15 cellular contexts compared by ENCODE assay signal in genomic region chr15:29476503-29477080, GRCh38.
DNase-seq lines count a peak whose midpoint lies in the region; ATAC-seq and TF ChIP-seq lines count a peak whose summit lies in the region.
"Had no signal": no experiment of that assay in that cellular context is flagged by ENCODE, and none has a peak within 500 bp of the region (broad histone marks: within the 10 kb centered on the region; RNA-seq: fewer than 3 reads in every experiment).

No MANE protein-coding gene starts in this region.

- H3K27ac Mint-ChIP-seq in neural crest cell (ENCODE audit: unreplicated experiment), result peak overlapping the region; percentile 14
- H3K27ac Mint-ChIP-seq: CD4-positive, alpha-beta memory T cell had no signal

- TF ChIP-seq CTCF in GM20000 (IDR thresholded peaks at IDR 0.05; ENCODE audit: extremely low read depth, missing control alignments) (no peak), neural crest cell (conservative IDR thresholded peaks at IDR 0.05) (no peak)

- no peaks in the 10 kb centered on the region for H3K36me3 Mint-ChIP-seq in neural crest cell (ENCODE audit: low read depth)
- H3K36me3 Mint-ChIP-seq: CD4-positive, alpha-beta memory T cell had no signal

- H3K4me1 Mint-ChIP-seq in neural crest cell, result no peaks in the 10 kb centered on the region
- H3K4me1 Mint-ChIP-seq: CD4-positive, alpha-beta memory T cell had no signal

- H3K9me3 Mint-ChIP-seq in neural crest cell, result no peaks in the 10 kb centered on the region

- no peaks in the 10 kb centered on the region for H3K27me3 Mint-ChIP-seq in neural crest cell (ENCODE audit: low read depth)
- H3K27me3 Mint-ChIP-seq: CD4-positive, alpha-beta memory T cell had no signal

- no peak for ATAC-seq in HG02970 (IDR thresholded peaks at IDR 0.05; ENCODE audit: low FRiP score, unreplicated experiment)
- ATAC-seq: A549, HCT116 had no signal

- DNase-seq in GM20000 (ENCODE audit: low spot score), result peak; percentile 2
- DNase-seq in NCI-H2029 treated with DMSO at 0.1 percent for 48 hours (lab: John Stamatoyannopoulos, UW), result peak; percentile 10
- DNase-seq in NCI-H510A treated with DMSO at 0.1 percent for 48 hours (lab: John Stamatoyannopoulos, UW), result peak; percentile 60
- DNase-seq in neural crest cell (ENCODE audit: low read depth, low spot score), result no peak
- DNase-seq in foreskin melanocyte, result no peak
- DNase-seq in occipital lobe (lab: John Stamatoyannopoulos, UW), result no peak
- DNase-seq: BE2C; CD4-positive, alpha-beta memory T cell; DND-41; GF-D8; IMR-90; KBM-7 had no signal

- no peak overlapping the region for H3K4me3 Mint-ChIP-seq in neural crest cell
- H3K4me3 Mint-ChIP-seq: CD4-positive, alpha-beta memory T cell had no signal

Comparison
In these comparisons a context has a peak if more than half of its experiments do, and no peak if none do; other contexts are left out.
1. DNase-seq: peak in GM20000 (single experiment), NCI-H2029 treated with DMSO at 0.1 percent for 48 hours (single experiment) and NCI-H510A treated with DMSO at 0.1 percent for 48 hours (single experiment); none in neural crest cell (single experiment), foreskin melanocyte (single experiment) and occipital lobe (single experiment).